14 cellular contexts compared by ENCODE assay signal in the genomic region with DNA sequence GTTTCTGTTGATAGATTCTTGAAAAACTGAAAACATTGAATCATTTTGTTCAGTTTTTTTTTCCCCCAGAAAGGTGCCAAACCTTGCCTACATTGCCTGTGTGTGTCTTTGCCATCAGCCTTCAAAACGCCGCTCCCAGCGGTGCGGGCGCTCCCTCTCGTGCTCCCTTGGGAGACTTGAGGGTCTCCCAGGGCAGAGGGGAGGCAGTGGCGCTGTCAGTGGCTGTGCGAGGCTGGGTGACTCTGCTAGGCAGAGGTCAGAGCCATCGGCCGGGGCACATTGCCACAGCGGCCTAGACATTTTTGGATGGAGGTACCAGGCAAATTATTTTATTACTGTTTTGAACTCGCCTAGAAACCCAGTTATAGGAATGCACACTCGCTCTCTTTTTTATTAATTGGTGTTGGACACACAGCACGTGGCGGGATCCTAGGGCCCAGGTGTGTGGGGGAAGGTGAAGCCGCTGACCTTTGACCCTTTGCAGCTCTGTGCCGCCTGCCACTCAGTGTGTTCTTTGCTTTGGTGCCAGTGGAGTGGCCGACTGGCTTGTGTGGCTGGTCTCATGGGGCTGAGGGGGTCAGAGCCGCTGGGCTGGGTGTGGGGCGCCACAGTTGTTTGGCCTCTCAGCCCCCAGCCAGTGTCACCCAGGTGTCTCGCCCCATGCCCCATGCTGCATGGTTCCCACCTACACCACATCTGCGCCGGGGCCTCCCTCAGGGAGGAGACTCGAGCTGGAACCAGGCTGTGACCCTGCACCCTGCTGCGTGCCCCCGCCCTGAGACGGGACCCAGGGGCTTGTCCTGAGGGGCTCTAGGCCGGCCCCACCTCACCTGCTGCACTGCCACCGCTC.
"Had no signal": no experiment of that assay in that cellular context is flagged by ENCODE, and none has a peak within 500 bp of the region (broad histone marks: within the 10 kb centered on the region; RNA-seq: fewer than 3 reads in every experiment).

No MANE protein-coding gene starts in this region.

- H3K27ac ChIP-seq: ascending aorta, esophagus squamous epithelium, foreskin keratinocyte, prostate gland, thyroid gland, vagina had no signal

- ATAC-seq: activated T-cell treated with anti-CD3 and anti-CD28 coated beads, Interleukin-2, amount 50 U/mL, for 4 hours; foreskin keratinocyte; naive thymus-derived CD8-positive, alpha-beta T cell had no signal

- H3K9me3 Mint-ChIP-seq: activated T-cell treated with anti-CD3 and anti-CD28 coated beads, Interleukin-2, amount 50 U/mL, for 4 hours; naive thymus-derived CD8-positive, alpha-beta T cell; T-helper 1 cell treated with Interleukin-12 subunit alpha and Interleukin-12 subunit beta and Interleukin-4 antibody, amounts not matched to agents 30 μg/mL and 1 μg/mL, for 36 hours had no signal

- H3K9me3 ChIP-seq: ascending aorta, esophagus squamous epithelium, prostate gland, thyroid gland, vagina had no signal

- DNase-seq: activated CD4-positive, alpha-beta T cell treated with anti-CD3 and anti-CD28 coated beads, Interleukin-2, amount 50 U/mL, for 4 hours; activated CD4-positive, CD25-positive, alpha-beta regulatory T cell treated with anti-CD3 and anti-CD28 coated beads, Interleukin-2, amount 50 U/mL, for 72 hours; activated gamma-delta T cell treated with Interleukin-2 at 50 U/mL for 16 hours; activated T-cell treated with anti-CD3 and anti-CD28 coated beads, Interleukin-2, amount 50 U/mL, for 4 hours; esophagus squamous epithelium; foreskin keratinocyte; naive thymus-derived CD8-positive, alpha-beta T cell; stimulated activated CD4-positive, alpha-beta T cell treated with anti-CD3 and anti-CD28 coated beads, Interleukin-4, amount 100 ng/mL, for 4 hours; thyroid gland had no signal

- H3K4me3 Mint-ChIP-seq: activated T-cell treated with anti-CD3 and anti-CD28 coated beads, Interleukin-2, amount 50 U/mL, for 4 hours; naive thymus-derived CD8-positive, alpha-beta T cell; T-helper 1 cell treated with Interleukin-12 subunit alpha and Interleukin-12 subunit beta and Interleukin-4 antibody, amounts not matched to agents 30 μg/mL and 1 μg/mL, for 36 hours had no signal

- H3K27me3 ChIP-seq: ascending aorta, esophagus squamous epithelium, foreskin keratinocyte, thyroid gland, vagina had no signal

- H3K4me1 ChIP-seq: foreskin keratinocyte, prostate gland had no signal

- H3K4me3 ChIP-seq: ascending aorta, esophagus squamous epithelium, lung, prostate gland, thyroid gland, vagina had no signal

- H3K27me3 Mint-ChIP-seq: naive thymus-derived CD8-positive, alpha-beta T cell had no signal
